ENCODE assay signal across 9 cellular contexts in the genomic region with DNA sequence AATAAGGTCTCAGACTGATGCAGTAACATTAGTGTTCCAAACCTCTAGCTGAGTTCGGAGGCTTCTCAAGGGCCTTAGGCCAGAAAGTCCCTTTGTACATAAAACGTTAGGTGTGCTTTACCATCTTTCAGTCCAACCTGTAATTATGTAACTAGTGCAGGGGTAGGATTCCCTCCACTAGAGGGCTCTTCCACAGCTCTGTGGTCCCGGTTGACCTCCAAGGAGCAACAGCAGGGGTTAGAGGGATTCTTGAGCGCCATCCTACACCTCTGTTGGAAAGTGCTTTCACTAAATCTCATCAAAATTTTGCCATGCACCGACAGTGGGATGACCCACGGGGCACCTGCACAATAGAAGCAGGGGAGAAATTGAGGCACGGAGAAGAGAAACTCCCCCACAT.
DNase-seq lines count a peak whose midpoint lies in the region; ATAC-seq and TF ChIP-seq lines count a peak whose summit lies in the region.
"Had no signal": no experiment of that assay in that cellular context is flagged by ENCODE, and none has a peak within 500 bp of the region (broad histone marks: within the 10 kb centered on the region; RNA-seq: fewer than 3 reads in every experiment).

No MANE protein-coding gene starts in this region.

- no peak overlapping the region for H3K27ac ChIP-seq in RWPE1
- H3K27ac ChIP-seq: KMS-11 had no signal

- ATAC-seq in GM18867 (IDR thresholded peaks at IDR 0.05; ENCODE audit: unreplicated experiment) (peak; percentile 85), HG02938 (IDR thresholded peaks at IDR 0.05; ENCODE audit: unreplicated experiment) (peak; percentile 76), HG03571 (IDR thresholded peaks at IDR 0.05; ENCODE audit: unreplicated experiment) (no peak), HG03135 (IDR thresholded peaks at IDR 0.05; ENCODE audit: unreplicated experiment) (no peak)

- TF ChIP-seq CTCF in RWPE1 (conservative IDR thresholded peaks at IDR 0.05; ENCODE audit: low read depth), result no peak; the same call in 1 of the 2 replicates

- CTCF ChIA-PET in RWPE1 (lab: Yijun Ruan, JAX), result no interaction called here

- peak; percentile 21 for DNase-seq in RWPE1 (ENCODE audit: low spot score)
- peak; percentile 0 to 6 for DNase-seq in lung microvascular endothelial cell (ENCODE audit: low read depth in 2 of 2)
- DNase-seq in dedifferentiated amniotic fluid mesenchymal stem cell (ENCODE audit: extremely low spot score), result no peak
- DNase-seq in NOMO-1 (lab: John Stamatoyannopoulos, UW; ENCODE audit: unreplicated experiment in 2 of 2), result no peak

- POLR2A ChIA-PET in RWPE1 (lab: Yijun Ruan, JAX; ENCODE audit: low non-redundant PET), result no interaction called here

Comparison
In these comparisons a context has a peak if more than half of its experiments do, and no peak if none do; other contexts are left out.
1. ATAC-seq: peak in GM18867 (single experiment) and HG02938 (single experiment); none in HG03571 (single experiment) and HG03135 (single experiment).
2. DNase-seq: peak in RWPE1 (single experiment) and lung microvascular endothelial cell (2 of 2); none in dedifferentiated amniotic fluid mesenchymal stem cell (single experiment) and NOMO-1 (0 of 2).